Comparison of ENCODE assay signal across 13 cellular contexts in the genomic region with DNA sequence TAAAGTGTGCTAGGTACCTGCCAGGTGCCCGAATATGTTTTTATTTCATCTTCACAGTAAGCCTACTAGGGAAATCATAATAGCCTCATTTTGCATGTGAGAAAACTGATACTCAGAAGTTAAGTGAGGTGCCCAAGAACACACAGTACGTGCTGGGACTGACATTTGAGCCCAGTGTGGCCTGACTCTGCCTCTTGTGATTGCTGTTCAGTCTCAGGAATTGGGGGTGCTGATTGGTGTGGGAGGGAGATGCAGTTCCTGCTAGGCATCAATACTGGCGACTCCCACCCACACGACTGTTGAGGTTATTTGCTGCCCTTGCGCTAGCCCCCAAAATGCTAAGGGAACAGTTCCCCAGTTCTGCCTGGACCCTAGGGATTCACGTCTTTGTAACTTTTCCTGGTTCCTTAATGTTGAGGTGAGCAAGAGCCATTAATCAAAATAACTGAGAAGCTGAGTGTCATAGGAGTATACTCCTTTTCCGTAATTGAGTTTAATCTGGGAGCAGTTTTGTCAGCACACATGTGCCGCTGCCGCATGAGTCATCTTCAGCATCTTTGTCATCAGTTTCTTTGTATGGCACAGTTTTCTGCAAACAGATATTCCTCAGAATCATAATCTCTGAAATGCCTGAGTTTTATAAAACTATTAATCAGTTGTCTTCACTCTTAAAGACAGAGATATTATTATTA.
DNase-seq lines count a peak whose midpoint lies in the region; TF ChIP-seq lines count a peak whose summit lies in the region.
"Had no signal": no experiment of that assay in that cellular context is flagged by ENCODE, and none has a peak within 500 bp of the region (broad histone marks: within the 10 kb centered on the region; RNA-seq: fewer than 3 reads in every experiment).

No MANE protein-coding gene starts in this region.

- peak overlapping the region; percentile 76 for H3K27ac Mint-ChIP-seq in nephron progenitor cell

- TF ChIP-seq CTCF in nephron progenitor cell (IDR thresholded peaks at IDR 0.05) = no peak

- no peaks in the 10 kb centered on the region for H3K27me3 Mint-ChIP-seq in nephron progenitor cell (ENCODE audit: low read depth, poor library complexity)

- no peaks in the 10 kb centered on the region for H3K9me3 Mint-ChIP-seq in nephron progenitor cell

- peak; percentile 49 for DNase-seq in DMS79 (lab: John Stamatoyannopoulos, UW)
- no peak for DNase-seq in DMS79 treated with DMSO at 0.1 percent for 48 hours (lab: John Stamatoyannopoulos, UW)
- peak; percentile 56 for DNase-seq in NCI-H526 treated with DMSO at 0.1 percent for 48 hours (lab: John Stamatoyannopoulos, UW)
- DNase-seq in nephron progenitor cell = no peak
- DNase-seq in GDM1 (lab: John Stamatoyannopoulos, UW) = no peak
- no peak for DNase-seq in glomerular visceral epithelial cell (ENCODE audit: extremely low spot score)
- no peak for DNase-seq in DMS153 (lab: John Stamatoyannopoulos, UW)
- DNase-seq: activated CD8-positive, alpha-beta memory T cell treated with anti-CD3 and anti-CD28 coated beads for 24 hours; body of pancreas; NCI-H1092 treated with DMSO at 0.1 percent for 48 hours; occipital lobe had no signal

- H3K36me3 Mint-ChIP-seq in nephron progenitor cell (ENCODE audit: low read depth) = peaks cover 6% of the 10 kb centered on the region

- H3K4me1 Mint-ChIP-seq in nephron progenitor cell = peaks cover 48% of the 10 kb centered on the region

- H3K4me3 Mint-ChIP-seq in nephron progenitor cell = no peak overlapping the region

- H3K27ac ChIP-seq in cingulate gyrus (ENCODE audit: low read depth, low read length) = peak overlapping the region; percentile 3
- H3K27ac ChIP-seq: 22Rv1, body of pancreas had no signal

Comparison
In these comparisons a context has a peak if more than half of its experiments do, and no peak if none do; other contexts are left out.
1. DNase-seq: peak in DMS79 (single experiment) and NCI-H526 treated with DMSO at 0.1 percent for 48 hours (single experiment); none in DMS79 treated with DMSO at 0.1 percent for 48 hours (single experiment), nephron progenitor cell (single experiment), GDM1 (single experiment), glomerular visceral epithelial cell (single experiment) and DMS153 (single experiment).